ENCODE assay signal across 20 cellular contexts in genomic region chr12:49766115-49766455, GRCh38.
"Had no signal": no experiment of that assay in that cellular context is flagged by ENCODE, and none has a peak within 500 bp of the region (broad histone marks: within the 10 kb centered on the region; RNA-seq: fewer than 3 reads in every experiment).

No MANE protein-coding gene starts in this region.

- DNase-seq: activated CD4-positive, CD25-positive, alpha-beta regulatory T cell treated with anti-CD3 and anti-CD28 coated beads, Interleukin-2, amount 50 U/mL, for 72 hours; activated CD8-positive, alpha-beta memory T cell treated with anti-CD3 and anti-CD28 coated beads, Interleukin-2, amount 10 ng/mL, durations not matched to agents 7 days and 5 days; activated gamma-delta T cell; body of pancreas; effector CD4-positive, alpha-beta T cell; erythroblast; foreskin fibroblast; left ventricle myocardium inferior; spleen; stimulated activated CD4-positive, alpha-beta T cell treated with anti-CD3 and anti-CD28 coated beads, Interleukin-4, amount 100 ng/mL, for 1 hour; stimulated activated naive CD8-positive, alpha-beta T cell treated with anti-CD3 and anti-CD28 coated beads, Interleukin-15, amount 100 ng/mL, for 72 hours; SW 1271; tibial artery had no signal

- H3K9me3 ChIP-seq: body of pancreas, left ventricle myocardium inferior, prostate gland, spleen, tibial artery had no signal

- H3K4me1 ChIP-seq: body of pancreas, prostate gland, tibial artery had no signal

- H3K27me3 ChIP-seq: body of pancreas, cardiac muscle cell, spleen, tibial artery had no signal

- H3K9me3 Mint-ChIP-seq: activated T-helper 1 cell treated with anti-CD3 and anti-CD28 coated beads, Interleukin-12 subunit alpha, Interleukin-12 subunit beta, Interleukin-2, Interleukin-4 antibody, amounts not matched to agents 30 ng/mL and 10 ng/mL and 1 ng/mL, durations not matched to agents 14 hours and 24 hours and 36 hours; dendritic cell treated with granulocyte-macrophage colony-stimulating factor and Interleukin-4, amounts not matched to agents 40 ng/mL and 50 ng/mL, for 4 days; mesothelial cell of epicardium; natural killer cell treated with Interleukin-12 subunit alpha and Interleukin-12 subunit beta and Interleukin-15 and Interleukin-18, amount 100 ng/mL, for 72 hours; stimulated activated naive CD8-positive, alpha-beta T cell treated with anti-CD3 and anti-CD28 coated beads, Interleukin-15, amount 100 ng/mL, for 72 hours had no signal

- H3K4me1 Mint-ChIP-seq: mesothelial cell of epicardium had no signal

- H3K27ac ChIP-seq: body of pancreas, cardiac muscle cell, left ventricle myocardium inferior, prostate gland, SK-N-MC, spleen, tibial artery had no signal

- ATAC-seq: activated CD8-positive, alpha-beta memory T cell treated with anti-CD3 and anti-CD28 coated beads, Interleukin-2, amount 10 ng/mL, durations not matched to agents 7 days and 5 days; body of pancreas; natural killer cell treated with Interleukin-12 subunit alpha and Interleukin-12 subunit beta and Interleukin-15 and Interleukin-18, amount 100 ng/mL, for 72 hours; stimulated activated naive CD8-positive, alpha-beta T cell treated with anti-CD3 and anti-CD28 coated beads, Interleukin-15, amount 100 ng/mL, for 72 hours had no signal

- H3K4me3 Mint-ChIP-seq: activated CD8-positive, alpha-beta memory T cell treated with anti-CD3 and anti-CD28 coated beads, Interleukin-2, amount 10 ng/mL, durations not matched to agents 7 days and 5 days; activated T-helper 1 cell treated with anti-CD3 and anti-CD28 coated beads, Interleukin-12 subunit alpha, Interleukin-12 subunit beta, Interleukin-2, Interleukin-4 antibody, amounts not matched to agents 30 ng/mL and 10 ng/mL and 1 ng/mL, durations not matched to agents 14 hours and 24 hours and 36 hours; dendritic cell treated with granulocyte-macrophage colony-stimulating factor and Interleukin-4, amounts not matched to agents 40 ng/mL and 50 ng/mL, for 4 days; mesothelial cell of epicardium; natural killer cell treated with Interleukin-12 subunit alpha and Interleukin-12 subunit beta and Interleukin-15 and Interleukin-18, amount 100 ng/mL, for 72 hours; stimulated activated naive CD8-positive, alpha-beta T cell treated with anti-CD3 and anti-CD28 coated beads, Interleukin-15, amount 100 ng/mL, for 72 hours had no signal

- H3K27me3 Mint-ChIP-seq: activated CD8-positive, alpha-beta memory T cell treated with anti-CD3 and anti-CD28 coated beads, Interleukin-2, amount 10 ng/mL, durations not matched to agents 7 days and 5 days; natural killer cell treated with Interleukin-12 subunit alpha and Interleukin-12 subunit beta and Interleukin-15 and Interleukin-18, amount 100 ng/mL, for 72 hours; stimulated activated naive CD8-positive, alpha-beta T cell treated with anti-CD3 and anti-CD28 coated beads, Interleukin-15, amount 100 ng/mL, for 72 hours had no signal

- H3K27ac Mint-ChIP-seq: activated CD8-positive, alpha-beta memory T cell treated with anti-CD3 and anti-CD28 coated beads, Interleukin-2, amount 10 ng/mL, durations not matched to agents 7 days and 5 days; activated T-helper 1 cell treated with anti-CD3 and anti-CD28 coated beads, Interleukin-12 subunit alpha, Interleukin-12 subunit beta, Interleukin-2, Interleukin-4 antibody, amounts not matched to agents 30 ng/mL and 10 ng/mL and 1 ng/mL, durations not matched to agents 14 hours and 24 hours and 36 hours; dendritic cell treated with granulocyte-macrophage colony-stimulating factor and Interleukin-4, amounts not matched to agents 40 ng/mL and 50 ng/mL, for 4 days; mesothelial cell of epicardium had no signal

- H3K4me3 ChIP-seq: body of pancreas, cardiac muscle cell, left ventricle myocardium inferior, prostate gland, SK-N-MC, spleen, tibial artery had no signal
